In genomic region chr3:143001369-143002082, GRCh38 we compare ENCODE assay signal across 8 cellular contexts. TPM values are rescaled to one million over a fixed set of nuclear protein-coding genes. Genes with fewer than 3 reads are reported as not detected.
A peak's percentile ranks its signal among the peaks of the same experiment; 100 is the strongest.
DNase-seq lines count a peak whose midpoint lies in the region; ATAC-seq and TF ChIP-seq lines count a peak whose summit lies in the region.

TSS of gene U2SURP (plus strand) at chr3:143001570. CDS start at chr3:143001629, 59 bp downstream.

- DNase-seq in NCI-H187 treated with DMSO at 0.1 percent for 48 hours (lab: John Stamatoyannopoulos, UW) (peak; percentile 89), anterior cingulate cortex (lab: John Stamatoyannopoulos, UW) (peak; percentile 74 to 98 (median 95)), right atrium auricular region (ENCODE audit: low spot score) (peak; percentile 98), pulmonary artery endothelial cell (ENCODE audit: low read depth, low spot score) (peak; percentile 92), uterus (peak; percentile 95 to 96)

- intact Hi-C loops in T-helper 2 cell treated with Interferon-gamma antibody and Interleukin-4, amounts not matched to agents 100 ng/mL and 5 ng/mL, for 36 hours (cut with micrococcal nuclease), result loop anchor here (1.0 to 5.0 kb wide), 12 partner anchors 15 to 1515 kb away; partner anchors contain the start of genes ATR, PLS1, RASA2 and RNF7
- intact Hi-C loops in uterus (cut with DNase I; ENCODE audit: low total_unique reads), result no loop called here

- peaks cover 0 to 52% of the 10 kb centered on the region in 2 donors for H3K4me1 ChIP-seq in right atrium auricular region
- peaks cover 5 to 7% of the 10 kb centered on the region in 2 donors for H3K4me1 ChIP-seq in uterus

- peak; percentile 65 to 70 for TF ChIP-seq POLR2A in uterus (IDR thresholded peaks at IDR 0.05)

- TF ChIP-seq CTCF in right atrium auricular region (IDR thresholded peaks at IDR 0.05), result no peak
- peak in 3 of 4 experiments; percentile 13 to 50 (median 26) for TF ChIP-seq CTCF in uterus (IDR thresholded peaks at IDR 0.05)

- peak; percentile 71 for ATAC-seq in GM18499 (IDR thresholded peaks at IDR 0.05; ENCODE audit: insufficient read depth, unreplicated experiment)
- ATAC-seq in HG02943 (IDR thresholded peaks at IDR 0.05; ENCODE audit: low read depth, unreplicated experiment), result peak; percentile 94

- H3K9me3 ChIP-seq in right atrium auricular region (no peaks in the 10 kb centered on the region), uterus (no peaks in the 10 kb centered on the region)

- H3K27ac ChIP-seq in right atrium auricular region (peak within 1 kb of the TSS; percentile 92 to 93), uterus (peak within 1 kb of the TSS; percentile 89 to 91)

- no peaks in the 10 kb centered on the region for H3K36me3 ChIP-seq in right atrium auricular region
- H3K36me3 ChIP-seq in uterus, result no peaks in the 10 kb centered on the region

- peak within 1 kb of the TSS; percentile 89 to 97 for H3K4me3 ChIP-seq in right atrium auricular region
- peak within 1 kb of the TSS; percentile 91 for H3K4me3 ChIP-seq in uterus

- no peaks in the 10 kb centered on the region for H3K27me3 ChIP-seq in right atrium auricular region
- no peaks in the 10 kb centered on the region for H3K27me3 ChIP-seq in uterus

RNA-seq across cellular contexts. Expression of gene U2SURP, which starts in this region (rescaled TPM):
- total RNA-seq in T-helper 2 cell treated with Interferon-gamma antibody and Interleukin-4, amounts not matched to agents 100 ng/mL and 5 ng/mL, for 36 hours, result 134 and 144 TPM in 2 replicates
- total RNA-seq in right atrium auricular region (10 to 100 TPM; 26.3 to 33.7 TPM), pulmonary artery endothelial cell (43.7 and 49.3 TPM in 2 replicates), uterus (100 to 1,000 TPM in 2 of 4 donors, 10 to 100 TPM in 2; 43.3 to 178 (median 87.2) TPM)

Comparison
In these comparisons a context has a peak if more than half of its experiments do, and no peak if none do; other contexts are left out.
1. Peak in every context shown above with its lines: DNase-seq, ATAC-seq, H3K4me3 ChIP-seq and H3K27ac ChIP-seq.
2. CTCF ChIP-seq: peak in uterus (3 of 4); none in right atrium auricular region (0 of 2).